ENCODE assay signal across 35 cellular contexts in genomic region chr16:51716195-51716594, GRCh38.
"Had no signal": no experiment of that assay in that cellular context is flagged by ENCODE, and none has a peak within 500 bp of the region (broad histone marks: within the 10 kb centered on the region; RNA-seq: fewer than 3 reads in every experiment).

No MANE protein-coding gene starts in this region.

- H3K27me3 ChIP-seq: MG63 had no signal

- H3K36me3 ChIP-seq: MG63 had no signal

- DNase-seq: Karpas-422, Kasumi-1, MG63, MM.1S, MV-4-11, NCI-H1048, NCI-H1092, NCI-H1092 treated with DMSO at 0.1 percent for 48 hours, NCI-H1105, NCI-H1105 treated with DMSO at 0.1 percent for 48 hours, NCI-H1417, NCI-H1417 treated with DMSO at 0.1 percent for 48 hours, NCI-H1436, NCI-H1436 treated with DMSO at 0.1 percent for 48 hours, NCI-H146, NCI-H1694, NCI-H1694 treated with DMSO at 0.1 percent for 48 hours, NCI-H187, NCI-H187 treated with DMSO at 0.1 percent for 48 hours, NCI-H1930, NCI-H2029, NCI-H2029 treated with DMSO at 0.1 percent for 48 hours, NCI-H2081, NCI-H2081 treated with DMSO at 0.1 percent for 48 hours, NCI-H2107, NCI-H2171, NCI-H2171 treated with DMSO at 0.1 percent for 48 hours, NCI-H2227 treated with DMSO at 0.1 percent for 48 hours, NCI-H226, NCI-H345, NCI-H446, NCI-H446 treated with DMSO at 0.1 percent for 48 hours, NCI-H510A, NCI-H510A treated with DMSO at 0.1 percent for 48 hours, NCI-H524 had no signal

- H3K4me3 ChIP-seq: MG63 had no signal

- H3K9me3 ChIP-seq: MG63 had no signal
